2 cellular contexts compared by ENCODE assay signal in genomic region chr18:44846450-44846849, GRCh38.
TF ChIP-seq lines count a peak whose summit lies in the region.

No MANE protein-coding gene starts in this region.

TF ChIP-seq in GM12878, 131 proteins besides CTCF, POLR2A, EP300 and RAD21 (continued from another document):
- no peak for TF ChIP-seq E4F1 (IDR thresholded peaks at IDR 0.05; ENCODE audit: borderline replicate concordance, partially characterized antibody)

TF ChIP-seq in SK-N-SH treated with all-trans-retinoic acid at 6 μM for 48 hours, 23 proteins besides CTCF, POLR2A, EP300 and RAD21 (continued from another document):
- TF ChIP-seq TSHZ2 (CRISPR knock-in tag; IDR thresholded peaks at IDR 0.05) (no peak), RARB (CRISPR knock-in tag; IDR thresholded peaks at IDR 0.05) (no peak), ARNTL (CRISPR knock-in tag; IDR thresholded peaks at IDR 0.05; ENCODE audit: borderline replicate concordance, low read depth) (no peak)
TF ChIP-seq in SK-N-SH treated with all-trans-retinoic acid at 6 μM for 48 hours: peak in this region for 0.
